In the genomic region with DNA sequence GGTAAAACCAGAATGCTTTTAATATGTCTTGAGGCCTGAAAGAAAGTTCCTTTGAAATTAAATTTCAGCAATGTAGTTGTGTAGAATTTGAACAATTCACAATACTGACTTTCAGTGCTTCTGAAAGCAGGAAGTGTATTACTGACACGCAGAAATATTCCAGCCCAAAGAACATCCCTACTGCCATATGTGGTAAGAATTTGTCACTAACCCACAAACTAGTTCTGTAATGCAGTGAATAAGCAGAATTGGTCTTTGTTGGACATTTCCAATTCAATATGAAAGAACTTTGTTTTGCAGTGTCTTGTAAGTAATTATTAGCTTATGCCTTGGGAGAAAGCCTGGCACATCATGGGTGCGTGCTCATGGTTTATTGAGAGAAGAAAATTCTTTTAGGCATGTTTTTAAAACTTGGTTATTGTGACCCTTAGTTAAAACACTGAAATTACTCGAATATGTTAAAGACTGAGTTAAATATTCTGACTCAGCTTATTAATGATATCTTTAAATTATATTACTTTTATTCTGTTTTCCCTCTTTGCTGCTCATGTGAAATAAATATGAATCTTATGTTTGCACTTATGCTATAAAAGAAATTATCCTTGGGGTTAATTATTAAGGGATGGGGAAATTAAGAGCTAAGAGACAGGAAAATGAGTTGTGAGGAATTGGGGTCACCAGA, we compare ENCODE assay signal across 10 cellular contexts. TPM values are rescaled to one million over a fixed set of nuclear protein-coding genes. Genes with fewer than 3 reads are reported as not detected.
DNase-seq lines count a peak whose midpoint lies in the region; ATAC-seq and TF ChIP-seq lines count a peak whose summit lies in the region.
"Had no signal": no experiment of that assay in that cellular context is flagged by ENCODE, and none has a peak within 500 bp of the region (broad histone marks: within the 10 kb centered on the region; RNA-seq: fewer than 3 reads in every experiment).

No MANE protein-coding gene starts in this region.

- no TSS peak for BruUV-seq in A673 (replicated peaks; lab: Mats Ljungman, UMichigan)

- CTCF ChIA-PET in A673 (lab: Charles Lee) = no interaction called here

- DNase-seq in A673 (ENCODE audit: low spot score) = peak; percentile 45
- peak; percentile 86 for DNase-seq in H4 (ENCODE audit: low spot score)
- DNase-seq in SKM-1 (lab: John Stamatoyannopoulos, UW; ENCODE audit: unreplicated experiment) = peak; percentile 74
- peak; percentile 81 for DNase-seq in iris pigment epithelial cell (ENCODE audit: low read depth)
- DNase-seq in DMS79 treated with DMSO at 0.1 percent for 48 hours (lab: John Stamatoyannopoulos, UW) = no peak
- no peak for DNase-seq in activated T-cell treated with anti-CD3 and anti-CD28 coated beads for 4 hours
- no peak for DNase-seq in NCI-H1092 (lab: John Stamatoyannopoulos, UW)
- DNase-seq: activated T-cell treated with anti-CD3 and anti-CD28 coated beads, Interleukin-2, amount 50 U/mL, for 48 hours; NCI-H748 treated with DMSO at 0.1 percent for 48 hours had no signal

- H3K36me3 ChIP-seq in A673 (ENCODE audit: insufficient read depth, low read length, poor library complexity, severe bottlenecking) = peaks cover 13% of the 10 kb centered on the region

- H3K27ac ChIP-seq in A673 (ENCODE audit: low read depth, low read length, poor library complexity, severe bottlenecking) = peak overlapping the region; percentile 36

- H3K9me3 ChIP-seq in A673 (ENCODE audit: low read depth, low read length, poor library complexity, severe bottlenecking) = no peaks in the 10 kb centered on the region

- H3K4me3 ChIP-seq in A673 (ENCODE audit: low read depth, low read length, poor library complexity, severe bottlenecking) = no peak overlapping the region

- H3K4me1 ChIP-seq in A673 (ENCODE audit: insufficient read depth, low read length, poor library complexity, severe bottlenecking) = peaks cover 28% of the 10 kb centered on the region

- POLR2A ChIA-PET in A673 (lab: Charles Lee; ENCODE audit: low non-redundant PET) = no interaction called here

- H3K27me3 ChIP-seq in A673 (replicated peaks; ENCODE audit: insufficient read depth, low read depth, low read length, poor library complexity) = no peaks in the 10 kb centered on the region

- no peak for ATAC-seq in HG03521 (IDR thresholded peaks at IDR 0.05; ENCODE audit: unreplicated experiment)

- intact Hi-C loops in A673 (cut with micrococcal nuclease; ENCODE audit: unreplicated experiment) = no loop called here

- no peak for TF ChIP-seq CTCF in A673 (conservative IDR thresholded peaks at IDR 0.05; ENCODE audit: low read depth, low read length)

RNA-seq across cellular contexts. Expression of gene PTPN12, which starts 33.4 kb away (rescaled TPM):
- 54.3 and 63.3 TPM in 2 replicates for total RNA-seq in A673 (2021)
- 23.8 and 24.4 TPM in 2 replicates for total RNA-seq in H4 (2014; rRNA removed; shearing (Covaris generic))

Comparison
In these comparisons a context has a peak if more than half of its experiments do, and no peak if none do; other contexts are left out.
1. DNase-seq: peak in A673 (single experiment), H4 (single experiment), SKM-1 (single experiment) and iris pigment epithelial cell (single experiment); none in DMS79 treated with DMSO at 0.1 percent for 48 hours (single experiment), activated T-cell treated with anti-CD3 and anti-CD28 coated beads for 4 hours (single experiment) and NCI-H1092 (single experiment).